ENCODE assay signal across 15 cellular contexts in genomic region chr13:33519561-33520479, GRCh38.
A peak's percentile ranks its signal among the peaks of the same experiment; 100 is the strongest.
DNase-seq lines count a peak whose midpoint lies in the region; ATAC-seq, FAIRE-seq and TF ChIP-seq lines count a peak whose summit lies in the region.
"Had no signal": no experiment of that assay in that cellular context is flagged by ENCODE, and none has a peak within 500 bp of the region (broad histone marks: within the 10 kb centered on the region; RNA-seq: fewer than 3 reads in every experiment).

No MANE protein-coding gene starts in this region.

- no peaks in the 10 kb centered on the region for H3K9me3 Mint-ChIP-seq in activated T-helper 17 cell treated with anti-CD3 and anti-CD28 coated beads, Interleukin-2, amount 50 U/mL, for 72 hours
- H3K9me3 Mint-ChIP-seq in progenitor cell of endocrine pancreas (ENCODE audit: low read depth) = no peaks in the 10 kb centered on the region
- H3K9me3 Mint-ChIP-seq: stimulated activated naive CD8-positive, alpha-beta T cell treated with anti-CD3 and anti-CD28 coated beads, Interleukin-15, Interleukin-2, amounts not matched to agents 100 ng/mL and 50 ng/mL, for 24 hours had no signal

- no peaks in the 10 kb centered on the region for H3K9me3 ChIP-seq in skeletal muscle satellite cell (replicated peaks; ENCODE audit: low read length)
- no peaks in the 10 kb centered on the region for H3K9me3 ChIP-seq in upper lobe of right lung
- H3K9me3 ChIP-seq: gastrocnemius medialis had no signal

- no peak for TF ChIP-seq CTCF in upper lobe of right lung (IDR thresholded peaks at IDR 0.05)
- TF ChIP-seq CTCF in progenitor cell of endocrine pancreas (IDR thresholded peaks at IDR 0.05; ENCODE audit: unreplicated experiment) = no peak

- DNase-seq in GM03348 (ENCODE audit: low spot score) = peak; percentile 78
- peak; percentile 43 for DNase-seq in fibroblast of the conjunctiva (ENCODE audit: low read depth)
- no peak for DNase-seq in upper lobe of right lung
- DNase-seq in H54 (ENCODE audit: insufficient read length, low spot score) = no peak
- no peak for DNase-seq in progenitor cell of endocrine pancreas (ENCODE audit: low spot score, unreplicated experiment)
- no peak for DNase-seq in islet precursor cell
- DNase-seq: activated CD4-positive, alpha-beta T cell treated with anti-CD3 and anti-CD28 coated beads for 48 hours; activated T-cell treated with anti-CD3 and anti-CD28 coated beads, Interleukin-2, amount 50 U/mL, for 1 hour; gastrocnemius medialis; NCI-H1105 treated with DMSO at 0.1 percent for 48 hours; RPMI8226; T-helper 2 cell had no signal

- FAIRE-seq in H54 (lab: Jason Lieb, UNC) = no peak

- ATAC-seq in activated T-helper 17 cell treated with anti-CD3 and anti-CD28 coated beads, Interleukin-2, amount 50 U/mL, for 72 hours (replicated peaks) = no peak
- ATAC-seq in upper lobe of right lung = no peak
- ATAC-seq: gastrocnemius medialis had no signal

- H3K27me3 Mint-ChIP-seq in activated T-helper 17 cell treated with anti-CD3 and anti-CD28 coated beads, Interleukin-2, amount 50 U/mL, for 72 hours = no peaks in the 10 kb centered on the region
- H3K27me3 Mint-ChIP-seq in progenitor cell of endocrine pancreas = no peaks in the 10 kb centered on the region
- H3K27me3 Mint-ChIP-seq: stimulated activated naive CD8-positive, alpha-beta T cell treated with anti-CD3 and anti-CD28 coated beads, Interleukin-15, Interleukin-2, amounts not matched to agents 100 ng/mL and 50 ng/mL, for 24 hours had no signal

- TF ChIP-seq POLR2A in H54 (IDR thresholded peaks at IDR 0.05; ENCODE audit: low read depth, low read length) = no peak

- H3K4me1 Mint-ChIP-seq in activated T-helper 17 cell treated with anti-CD3 and anti-CD28 coated beads, Interleukin-2, amount 50 U/mL, for 72 hours = no peaks in the 10 kb centered on the region
- H3K4me1 Mint-ChIP-seq in progenitor cell of endocrine pancreas (ENCODE audit: low read depth) = no peaks in the 10 kb centered on the region

- H3K27me3 ChIP-seq in skeletal muscle satellite cell (ENCODE audit: control insufficient read depth, insufficient read depth, low read length) (no peaks in the 10 kb centered on the region), upper lobe of right lung (no peaks in the 10 kb centered on the region)
- H3K27me3 ChIP-seq: gastrocnemius medialis had no signal

- no peak overlapping the region for H3K27ac ChIP-seq in upper lobe of right lung
- H3K27ac ChIP-seq: gastrocnemius medialis had no signal

- H3K36me3 Mint-ChIP-seq in activated T-helper 17 cell treated with anti-CD3 and anti-CD28 coated beads, Interleukin-2, amount 50 U/mL, for 72 hours (ENCODE audit: low read depth) = no peaks in the 10 kb centered on the region
- H3K36me3 Mint-ChIP-seq in progenitor cell of endocrine pancreas (ENCODE audit: insufficient read depth) = no peaks in the 10 kb centered on the region

- H3K36me3 ChIP-seq in skeletal muscle satellite cell (ENCODE audit: insufficient read depth, low read length) (no peaks in the 10 kb centered on the region), upper lobe of right lung (no peaks in the 10 kb centered on the region)
- H3K36me3 ChIP-seq: gastrocnemius medialis had no signal

- peak overlapping the region; percentile 62 for H3K27ac Mint-ChIP-seq in activated T-helper 17 cell treated with anti-CD3 and anti-CD28 coated beads, Interleukin-2, amount 50 U/mL, for 72 hours
- no peak overlapping the region for H3K27ac Mint-ChIP-seq in progenitor cell of endocrine pancreas
- H3K27ac Mint-ChIP-seq: stimulated activated naive CD8-positive, alpha-beta T cell treated with anti-CD3 and anti-CD28 coated beads, Interleukin-15, Interleukin-2, amounts not matched to agents 100 ng/mL and 50 ng/mL, for 24 hours had no signal

- H3K4me1 ChIP-seq in skeletal muscle satellite cell (ENCODE audit: control insufficient read depth, insufficient read depth, low read length) = peaks cover 61% of the 10 kb centered on the region
- H3K4me1 ChIP-seq in upper lobe of right lung = no peaks in the 10 kb centered on the region
- H3K4me1 ChIP-seq: gastrocnemius medialis had no signal

- H3K4me2 ChIP-seq in skeletal muscle satellite cell (ENCODE audit: low read length) = peak overlapping the region; percentile 50

- peak overlapping the region; percentile 77 for H3K9ac ChIP-seq in skeletal muscle satellite cell (ENCODE audit: low read depth, low read length)

- intact Hi-C loops in upper lobe of right lung (cut with DNase I) = no loop called here

- H3K4me3 ChIP-seq in skeletal muscle satellite cell (ENCODE audit: low read length) = peak overlapping the region; percentile 9
- no peak overlapping the region for H3K4me3 ChIP-seq in upper lobe of right lung
- H3K4me3 ChIP-seq: gastrocnemius medialis had no signal

- H3K4me3 Mint-ChIP-seq in activated T-helper 17 cell treated with anti-CD3 and anti-CD28 coated beads, Interleukin-2, amount 50 U/mL, for 72 hours = no peak overlapping the region
- no peak overlapping the region for H3K4me3 Mint-ChIP-seq in progenitor cell of endocrine pancreas (ENCODE audit: low read depth)
- H3K4me3 Mint-ChIP-seq: stimulated activated naive CD8-positive, alpha-beta T cell treated with anti-CD3 and anti-CD28 coated beads, Interleukin-15, Interleukin-2, amounts not matched to agents 100 ng/mL and 50 ng/mL, for 24 hours had no signal

Comparison
In these comparisons a context has a peak if more than half of its experiments do, and no peak if none do; other contexts are left out.
1. DNase-seq: peak in GM03348 (single experiment) and fibroblast of the conjunctiva (single experiment); none in upper lobe of right lung (single experiment), H54 (single experiment), progenitor cell of endocrine pancreas (single experiment) and islet precursor cell (single experiment).